9 cellular contexts compared by ENCODE assay signal in genomic region chr11:67274768-67275605, GRCh38. TPM values are rescaled to one million over a fixed set of nuclear protein-coding genes. Genes with fewer than 3 reads are reported as not detected.
A peak's percentile ranks its signal among the peaks of the same experiment; 100 is the strongest.
DNase-seq lines count a peak whose midpoint lies in the region; ATAC-seq and TF ChIP-seq lines count a peak whose summit lies in the region.
"Had no signal": no experiment of that assay in that cellular context is flagged by ENCODE, and none has a peak within 500 bp of the region (broad histone marks: within the 10 kb centered on the region; RNA-seq: fewer than 3 reads in every experiment).

No MANE protein-coding gene starts in this region.

- POLR2A ChIA-PET in CD8-positive, alpha-beta T cell (lab: Charles Lee), result interaction anchor here (1.1 to 15.2 kb wide), 3 partner anchors 9 to 42 kb away, joined by 3 to 426 read pairs (median 3); partner anchors contain the start of genes ANKRD13D and SSH3
- POLR2A ChIA-PET in activated B cell treated with CpG ODN at 0.5 μM for 24 hours (lab: Charles Lee), result interaction anchor here (1.1 to 9.6 kb wide), 2 partner anchors 11 to 34 kb away, joined by 3 to 280 read pairs; partner anchors contain the start of gene ANKRD13D

- H3K36me3 Mint-ChIP-seq in CD8-positive, alpha-beta T cell, result peaks cover 62% of the 10 kb centered on the region
- peaks cover 45% of the 10 kb centered on the region for H3K36me3 Mint-ChIP-seq in activated B cell treated with CpG ODN at 0.5 μM for 24 hours (ENCODE audit: low read depth)

- H3K4me1 Mint-ChIP-seq in CD8-positive, alpha-beta T cell (ENCODE audit: low read depth), result peaks cover 87% of the 10 kb centered on the region
- H3K4me1 Mint-ChIP-seq in activated B cell treated with CpG ODN at 0.5 μM for 24 hours, result peaks cover 100% of the 10 kb centered on the region

- DNase-seq in CD8-positive, alpha-beta T cell, result peak in 1 of 7 experiments; percentile 22
- DNase-seq in activated B cell treated with CpG ODN at 0.5 μM for 24 hours (peak; percentile 13), cardiac septum (ENCODE audit: low spot score) (peak; percentile 78), posterior vena cava (ENCODE audit: low spot score) (peak; percentile 87), NCI-H1436 treated with DMSO at 0.1 percent for 48 hours (lab: John Stamatoyannopoulos, UW) (no peak), NCI-H82 treated with DMSO at 0.1 percent for 48 hours (lab: John Stamatoyannopoulos, UW; ENCODE audit: unreplicated experiment) (no peak), SJCRH30 (no peak)
- DNase-seq: occipital lobe had no signal

- H3K4me3 ChIP-seq in CD8-positive, alpha-beta T cell (ENCODE audit: low read depth, low read length), result peak overlapping the region; percentile 36
- no peak overlapping the region for H3K4me3 ChIP-seq in SJCRH30

- H3K36me3 ChIP-seq in CD8-positive, alpha-beta T cell (ENCODE audit: insufficient read depth, low read length), result peaks cover 19% of the 10 kb centered on the region
- peaks cover 8% of the 10 kb centered on the region for H3K36me3 ChIP-seq in SJCRH30

- CTCF ChIA-PET in CD8-positive, alpha-beta T cell (lab: Charles Lee), result interaction anchor here (1.8 kb wide), 1 partner anchor 107 kb away, joined by 4 read pairs; no protein-coding TSS in a partner anchor
- CTCF ChIA-PET in activated B cell treated with CpG ODN at 0.5 μM for 24 hours (lab: Charles Lee), result no interaction called here

- no peaks in the 10 kb centered on the region for H3K27me3 ChIP-seq in CD8-positive, alpha-beta T cell (ENCODE audit: insufficient read depth, low read length)
- no peaks in the 10 kb centered on the region for H3K27me3 ChIP-seq in SJCRH30

- H3K27ac Mint-ChIP-seq in CD8-positive, alpha-beta T cell, result peak overlapping the region; percentile 95
- peak overlapping the region; percentile 98 for H3K27ac Mint-ChIP-seq in activated B cell treated with CpG ODN at 0.5 μM for 24 hours

- no peaks in the 10 kb centered on the region for H3K27me3 Mint-ChIP-seq in CD8-positive, alpha-beta T cell (ENCODE audit: low read depth)
- H3K27me3 Mint-ChIP-seq in activated B cell treated with CpG ODN at 0.5 μM for 24 hours, result no peaks in the 10 kb centered on the region

- no peaks in the 10 kb centered on the region for H3K9me3 ChIP-seq in CD8-positive, alpha-beta T cell (ENCODE audit: low read length)
- H3K9me3 ChIP-seq in SJCRH30 (replicated peaks), result no peaks in the 10 kb centered on the region

- ATAC-seq in CD8-positive, alpha-beta T cell, result no peak
- no peak for ATAC-seq in activated B cell treated with CpG ODN at 0.5 μM for 24 hours (ENCODE audit: low read depth)
- no peak for ATAC-seq in GM19035 (IDR thresholded peaks at IDR 0.05; ENCODE audit: unreplicated experiment)

- intact Hi-C loops in CD8-positive, alpha-beta T cell (cut with DNase I, micrococcal nuclease), result loop anchor here in 1 of 2 experiments (5.0 kb wide), 1 partner anchor 232 kb away; the partner anchor contains the start of genes CDK2AP2 and PITPNM1
- intact Hi-C loops in activated B cell treated with CpG ODN at 0.5 μM for 24 hours (cut with micrococcal nuclease), result no loop called here
- intact Hi-C loops in cardiac septum (cut with DNase I), result no loop called here
- intact Hi-C loops in posterior vena cava (cut with DNase I), result loop anchor here in 1 of 2 donors (5.0 kb wide), 1 partner anchor 117 kb away; the partner anchor contains the start of gene RAD9A

- H3K9me3 Mint-ChIP-seq in CD8-positive, alpha-beta T cell, result no peaks in the 10 kb centered on the region
- no peaks in the 10 kb centered on the region for H3K9me3 Mint-ChIP-seq in activated B cell treated with CpG ODN at 0.5 μM for 24 hours

- peaks cover 100% of the 10 kb centered on the region for H3K4me1 ChIP-seq in CD8-positive, alpha-beta T cell (ENCODE audit: insufficient read depth, low read length)
- peaks cover 23% of the 10 kb centered on the region for H3K4me1 ChIP-seq in SJCRH30

- TF ChIP-seq CTCF in CD8-positive, alpha-beta T cell (IDR thresholded peaks at IDR 0.05), result no peak
- no peak for TF ChIP-seq CTCF in activated B cell treated with CpG ODN at 0.5 μM for 24 hours (IDR thresholded peaks at IDR 0.05)

- peak overlapping the region; percentile 72 for H3K4me3 Mint-ChIP-seq in CD8-positive, alpha-beta T cell
- peak overlapping the region; percentile 46 for H3K4me3 Mint-ChIP-seq in activated B cell treated with CpG ODN at 0.5 μM for 24 hours

- peak overlapping the region; percentile 70 for H3K27ac ChIP-seq in CD8-positive, alpha-beta T cell (ENCODE audit: low read depth, low read length)
- no peak overlapping the region for H3K27ac ChIP-seq in SJCRH30

RNA-seq across cellular contexts. Expression of gene GRK2, which starts 8.7 kb away (rescaled TPM):
- 100 to 1,000 TPM; 356 to 371 TPM for total RNA-seq in CD8-positive, alpha-beta T cell
- 159 and 175 TPM in 2 replicates for total RNA-seq in activated B cell treated with CpG ODN at 0.5 μM for 24 hours
- 43.1 TPM for total RNA-seq in cardiac septum
- total RNA-seq in posterior vena cava, result 10 to 100 TPM; 50.4 to 58.2 TPM
- total RNA-seq in SJCRH30 (2014; rRNA removed; shearing (Covaris generic)), result 45.2 and 49.7 TPM in 2 replicates

RNA-seq across cellular contexts. Expression of gene ANKRD13D, which starts 14.1 kb away (rescaled TPM):
- total RNA-seq in CD8-positive, alpha-beta T cell, result 100 to 1,000 TPM; 152 TPM
- total RNA-seq in activated B cell treated with CpG ODN at 0.5 μM for 24 hours, result 97.2 and 116 TPM in 2 replicates
- total RNA-seq in cardiac septum, result 20.0 TPM
- total RNA-seq in posterior vena cava, result 10 to 100 TPM; 40.7 to 42.8 TPM
- total RNA-seq in SJCRH30 (2014; rRNA removed; shearing (Covaris generic)), result 15.3 and 19.9 TPM in 2 replicates

RNA-seq across cellular contexts. Expression of gene SSH3, which starts 28.3 kb away (rescaled TPM):
- total RNA-seq in CD8-positive, alpha-beta T cell, result 1 to 10 TPM; 5.9 to 9.9 TPM
- total RNA-seq in activated B cell treated with CpG ODN at 0.5 μM for 24 hours, result 5.1 and 7.7 TPM in 2 replicates
- 22.3 TPM for total RNA-seq in cardiac septum
- 10 to 100 TPM; 23.5 to 26.2 TPM for total RNA-seq in posterior vena cava
- total RNA-seq in SJCRH30 (2014; rRNA removed; shearing (Covaris generic)), result 2.5 TPM in 2 replicates

Comparison
In these comparisons a context has a peak if more than half of its experiments do, and no peak if none do; other contexts are left out.
1. DNase-seq: peak in activated B cell treated with CpG ODN at 0.5 μM for 24 hours (single experiment), cardiac septum (single experiment) and posterior vena cava (single experiment); none in NCI-H1436 treated with DMSO at 0.1 percent for 48 hours (single experiment), NCI-H82 treated with DMSO at 0.1 percent for 48 hours (single experiment) and SJCRH30 (0 of 2).